ENCODE assay signal across 29 cellular contexts in the genomic region with DNA sequence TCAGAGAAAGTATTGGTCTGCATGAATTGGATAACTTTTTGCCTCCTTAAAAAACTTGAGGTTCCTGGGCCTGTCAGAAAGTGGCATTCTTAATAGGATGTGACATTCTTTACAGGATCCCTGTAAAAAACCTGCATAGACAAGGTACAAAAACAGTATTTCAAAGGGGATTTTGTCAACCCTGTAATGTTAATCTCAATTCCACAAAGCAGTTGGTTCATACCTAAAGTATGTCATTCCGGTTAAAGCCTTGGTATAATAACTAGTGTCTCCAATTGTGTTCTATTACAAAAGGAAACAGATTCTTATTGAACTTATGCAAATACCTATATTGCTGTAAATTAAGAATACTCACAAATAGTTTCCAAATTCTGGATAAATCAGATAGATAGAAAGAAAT.
"Had no signal": no experiment of that assay in that cellular context is flagged by ENCODE, and none has a peak within 500 bp of the region (broad histone marks: within the 10 kb centered on the region; RNA-seq: fewer than 3 reads in every experiment).

No MANE protein-coding gene starts in this region.

- DNase-seq: nephron progenitor cell; nucleus accumbens; posterior cingulate gyrus; psoas muscle; right cardiac atrium; right lobe of liver; sigmoid colon; small intestine; stimulated activated CD4-positive, alpha-beta T cell treated with anti-CD3 and anti-CD28 coated beads, Interleukin-15, amount 100 ng/mL, for 24 hours; stimulated activated CD4-positive, alpha-beta T cell treated with anti-CD3 and anti-CD28 coated beads, Interleukin-2, amount 100 ng/mL, for 24 hours; stimulated activated CD4-positive, alpha-beta T cell treated with anti-CD3 and anti-CD28 coated beads, Interleukin-2, amount 100 ng/mL, for 48 hours; stimulated activated CD4-positive, alpha-beta T cell treated with anti-CD3 and anti-CD28 coated beads, Interleukin-4, amount 100 ng/mL, for 24 hours; stimulated activated naive B cell treated with anti-CD40 and anti-IgM and Interleukin-4, amounts not matched to agents 10 μg/mL and 1 μg/mL and 100 μg/mL, for 72 hours; stimulated activated naive CD4-positive, alpha-beta T cell treated with Interleukin-2 at 50 U/mL for 16 hours; stomach; thyroid gland; trophoblast cell; upper lobe of left lung had no signal

- H3K27me3 Mint-ChIP-seq: natural killer cell treated with Interleukin-12 subunit alpha and Interleukin-12 subunit beta and Interleukin-15 and Interleukin-18, amount 100 ng/mL, for 72 hours; progenitor cell of endocrine pancreas; stimulated activated naive B cell treated with anti-CD40 and anti-IgM and Interleukin-4, amounts not matched to agents 10 μg/mL and 1 μg/mL and 100 μg/mL, for 72 hours; stimulated activated naive CD8-positive, alpha-beta T cell treated with anti-CD3 and anti-CD28 coated beads, Interleukin-15, Interleukin-2, amounts not matched to agents 100 ng/mL and 50 ng/mL, for 24 hours had no signal

- H3K4me3 Mint-ChIP-seq: natural killer cell treated with Interleukin-12 subunit alpha and Interleukin-12 subunit beta and Interleukin-15 and Interleukin-18, amount 100 ng/mL, for 72 hours; nephron progenitor cell; neural crest cell; stimulated activated effector memory CD8-positive, alpha-beta T cell treated with anti-CD3 and anti-CD28 coated beads, Interleukin-12 subunit alpha, Interleukin-12 subunit beta, amount 100 ng/mL, for 72 hours; stimulated activated naive B cell treated with anti-CD40 and anti-IgM and Interleukin-4, amounts not matched to agents 10 μg/mL and 1 μg/mL and 100 μg/mL, for 72 hours; stimulated activated naive CD8-positive, alpha-beta T cell treated with anti-CD3 and anti-CD28 coated beads, Interleukin-15, Interleukin-2, amounts not matched to agents 100 ng/mL and 50 ng/mL, for 24 hours had no signal

- H3K9me3 Mint-ChIP-seq: stimulated activated naive B cell treated with anti-CD40 and anti-IgM and Interleukin-4, amounts not matched to agents 10 μg/mL and 1 μg/mL and 100 μg/mL, for 72 hours had no signal

- H3K36me3 ChIP-seq: neutrophil, right lobe of liver, sigmoid colon, stomach, thoracic aorta, thyroid gland, tibial nerve, upper lobe of left lung, vagina had no signal

- H3K27me3 ChIP-seq: neutrophil, right lobe of liver, sigmoid colon, stomach, thyroid gland, tibial nerve, upper lobe of left lung, vagina had no signal

- H3K27ac Mint-ChIP-seq: natural killer cell treated with Interleukin-12 subunit alpha and Interleukin-12 subunit beta and Interleukin-15 and Interleukin-18, amount 100 ng/mL, for 72 hours; nephron progenitor cell; progenitor cell of endocrine pancreas; stimulated activated effector memory CD8-positive, alpha-beta T cell treated with anti-CD3 and anti-CD28 coated beads, Interleukin-12 subunit alpha, Interleukin-12 subunit beta, amount 100 ng/mL, for 72 hours; stimulated activated naive B cell treated with anti-CD40 and anti-IgM and Interleukin-4, amounts not matched to agents 10 μg/mL and 1 μg/mL and 100 μg/mL, for 72 hours; stimulated activated naive CD8-positive, alpha-beta T cell treated with anti-CD3 and anti-CD28 coated beads, Interleukin-15, Interleukin-2, amounts not matched to agents 100 ng/mL and 50 ng/mL, for 24 hours had no signal

- H3K9me3 ChIP-seq: neutrophil, psoas muscle, right lobe of liver, thoracic aorta, thyroid gland, tibial nerve, upper lobe of left lung, vagina had no signal

- ATAC-seq: natural killer cell treated with Interleukin-12 subunit alpha and Interleukin-12 subunit beta and Interleukin-15 and Interleukin-18, amount 100 ng/mL, for 72 hours; psoas muscle; right cardiac atrium; right lobe of liver; stimulated activated effector memory CD8-positive, alpha-beta T cell treated with anti-CD3 and anti-CD28 coated beads, Interleukin-12 subunit alpha, Interleukin-12 subunit beta, amount 100 ng/mL, for 72 hours; stimulated activated naive B cell treated with anti-CD40 and anti-IgM and Interleukin-4, amounts not matched to agents 10 μg/mL and 1 μg/mL and 100 μg/mL, for 72 hours had no signal

- H3K4me3 ChIP-seq: psoas muscle, right lobe of liver, sigmoid colon, stomach, thoracic aorta, thyroid gland, tibial nerve, upper lobe of left lung, vagina had no signal

- H3K27ac ChIP-seq: neutrophil, parathyroid adenoma, psoas muscle, right lobe of liver, sigmoid colon, stomach, thoracic aorta, thyroid gland, tibial nerve, upper lobe of left lung, vagina had no signal

- H3K4me1 ChIP-seq: parathyroid adenoma, psoas muscle, right lobe of liver, sigmoid colon, stomach, thyroid gland, tibial nerve, upper lobe of left lung, vagina had no signal

- FAIRE-seq: small intestine, urothelium cell line had no signal

- H3K36me3 Mint-ChIP-seq: natural killer cell treated with Interleukin-12 subunit alpha and Interleukin-12 subunit beta and Interleukin-15 and Interleukin-18, amount 100 ng/mL, for 72 hours; stimulated activated effector memory CD8-positive, alpha-beta T cell treated with anti-CD3 and anti-CD28 coated beads, Interleukin-12 subunit alpha, Interleukin-12 subunit beta, amount 100 ng/mL, for 72 hours; stimulated activated naive B cell treated with anti-CD40 and anti-IgM and Interleukin-4, amounts not matched to agents 10 μg/mL and 1 μg/mL and 100 μg/mL, for 72 hours had no signal

- H3K4me1 Mint-ChIP-seq: nephron progenitor cell; neural crest cell; stimulated activated effector memory CD8-positive, alpha-beta T cell treated with anti-CD3 and anti-CD28 coated beads, Interleukin-12 subunit alpha, Interleukin-12 subunit beta, amount 100 ng/mL, for 72 hours; stimulated activated naive B cell treated with anti-CD40 and anti-IgM and Interleukin-4, amounts not matched to agents 10 μg/mL and 1 μg/mL and 100 μg/mL, for 72 hours had no signal
